Comparison of ENCODE assay signal across 2 cellular contexts in genomic region chr1:155889566-155889965, GRCh38.
TF ChIP-seq lines count a peak whose summit lies in the region.

No MANE protein-coding gene starts in this region.

TF ChIP-seq in SK-N-SH, 30 proteins besides CTCF, POLR2A, EP300 and RAD21 (continues in another document):
- TF ChIP-seq RCOR1 (IDR thresholded peaks at IDR 0.05; ENCODE audit: low read length) (no peak), NRF1 (IDR thresholded peaks at IDR 0.05; ENCODE audit: low read depth, low read length) (no peak), USF2 (IDR thresholded peaks at IDR 0.05; ENCODE audit: borderline replicate concordance, low read depth, low read length) (no peak), RXRA (IDR thresholded peaks at IDR 0.05; ENCODE audit: borderline replicate concordance, low read depth) (no peak), FOXM1 (IDR thresholded peaks at IDR 0.05; ENCODE audit: low read depth) (no peak), RFX5 (IDR thresholded peaks at IDR 0.05; ENCODE audit: low read length) (no peak), PBX3 (IDR thresholded peaks at IDR 0.05) (peak; percentile 20; the same call in 1 of the 2 replicates), TEAD4 (IDR thresholded peaks at IDR 0.05; ENCODE audit: borderline replicate concordance, insufficient read depth) (0 out of 2 replicates have a peak, but pooled peaks have one; percentile 20), EZH2phosphoT487 (IDR thresholded peaks at IDR 0.05; ENCODE audit: borderline replicate concordance, low read depth) (no peak), SMC3 (IDR thresholded peaks at IDR 0.05; ENCODE audit: low read depth, low read length) (no peak), POLR2AphosphoS5 (IDR thresholded peaks at IDR 0.05; ENCODE audit: low read depth, low read length) (no peak), MXI1 (IDR thresholded peaks at IDR 0.05; ENCODE audit: low read depth, low read length) (no peak), TAF1 (IDR thresholded peaks at IDR 0.05; ENCODE audit: borderline replicate concordance, low read depth, low read length) (no peak), CHD2 (IDR thresholded peaks at IDR 0.05; ENCODE audit: low read length, partially characterized antibody) (no peak), MEF2A (IDR thresholded peaks at IDR 0.05; ENCODE audit: borderline replicate concordance, low read depth) (no peak), YY1 (IDR thresholded peaks at IDR 0.05; ENCODE audit: low read depth) (no peak), IRF3 (IDR thresholded peaks at IDR 0.05; ENCODE audit: low read depth, low read length) (no peak), REST (IDR thresholded peaks at IDR 0.05; ENCODE audit: low read depth, low read length) (no peak), GABPA (IDR thresholded peaks at IDR 0.05; ENCODE audit: low read depth) (no peak), ZBTB33 (IDR thresholded peaks at IDR 0.05; ENCODE audit: borderline replicate concordance, low read depth) (no peak), SIN3A (IDR thresholded peaks at IDR 0.05; ENCODE audit: borderline replicate concordance, low read depth, low read length) (no peak)

TF ChIP-seq in SK-N-SH treated with all-trans-retinoic acid at 6 μM for 48 hours, 23 proteins besides CTCF, POLR2A, EP300 and RAD21:
- TF ChIP-seq CREB5 (CRISPR knock-in tag; IDR thresholded peaks at IDR 0.05; ENCODE audit: low read depth) (no peak), ISL1 (CRISPR knock-in tag; IDR thresholded peaks at IDR 0.05) (no peak), ZNF8 (CRISPR knock-in tag; IDR thresholded peaks at IDR 0.05) (no peak), ZNF70 (CRISPR knock-in tag; IDR thresholded peaks at IDR 0.05) (no peak), TOX (CRISPR knock-in tag; IDR thresholded peaks at IDR 0.05; ENCODE audit: borderline replicate concordance) (no peak), PPARA (CRISPR knock-in tag; IDR thresholded peaks at IDR 0.05; ENCODE audit: borderline replicate concordance) (no peak), SNAI2 (CRISPR knock-in tag; IDR thresholded peaks at IDR 0.05) (no peak), ARNTL (CRISPR knock-in tag; IDR thresholded peaks at IDR 0.05; ENCODE audit: borderline replicate concordance, low read depth) (no peak), CSRNP3 (CRISPR knock-in tag; IDR thresholded peaks at IDR 0.05) (no peak), GLIS3 (CRISPR knock-in tag; IDR thresholded peaks at IDR 0.05) (no peak), TSHZ2 (CRISPR knock-in tag; IDR thresholded peaks at IDR 0.05) (no peak), ZNF565 (CRISPR knock-in tag; conservative IDR thresholded peaks at IDR 0.05; ENCODE audit: low read depth) (no peak)
